Comparison of ENCODE assay signal across 13 cellular contexts in the genomic region with DNA sequence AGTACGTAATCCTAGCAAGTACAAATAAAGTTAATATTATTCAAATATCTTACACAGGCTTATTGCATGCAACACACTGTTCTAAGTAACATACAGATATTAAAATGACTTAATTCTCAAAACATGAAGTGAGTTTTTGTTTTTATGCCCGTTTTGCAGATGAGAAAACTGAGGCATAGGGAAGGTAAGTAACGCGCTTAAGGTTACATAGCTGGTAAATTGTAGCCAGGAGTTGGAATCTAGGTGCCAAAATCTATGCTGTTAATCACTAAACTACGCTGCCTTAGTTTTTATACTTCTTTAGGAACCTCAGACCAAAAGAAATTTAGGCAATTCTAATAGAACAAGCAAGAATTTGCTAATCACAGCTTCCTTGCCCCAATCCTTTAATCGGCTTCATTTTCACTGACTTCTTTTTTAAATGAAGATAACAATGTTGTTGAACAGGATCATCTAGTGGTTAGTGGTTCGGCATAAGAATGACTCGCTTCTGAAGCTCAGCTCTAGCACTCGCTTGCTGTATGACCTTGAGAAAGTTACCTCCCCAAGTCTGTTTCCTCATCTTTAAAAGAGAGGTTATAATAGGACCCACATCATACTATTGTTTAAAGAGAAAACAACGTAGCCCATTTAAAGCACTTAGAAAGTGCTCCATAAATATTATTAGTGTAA. TPM values are rescaled to one million over a fixed set of nuclear protein-coding genes. Genes with fewer than 3 reads are reported as not detected.
"Had no signal": no experiment of that assay in that cellular context is flagged by ENCODE, and none has a peak within 500 bp of the region (broad histone marks: within the 10 kb centered on the region; RNA-seq: fewer than 3 reads in every experiment).

No MANE protein-coding gene starts in this region.

- H3K36me3 ChIP-seq: left lung, ovary, uterus, WERI-Rb-1 had no signal

- H3K4me3 Mint-ChIP-seq: activated naive CD4-positive, alpha-beta T cell treated with anti-CD3 and anti-CD28 coated beads for 36 hours; effector memory CD8-positive, alpha-beta T cell; memory B cell had no signal

- H3K4me1 Mint-ChIP-seq: memory B cell had no signal

- ATAC-seq: effector memory CD8-positive, alpha-beta T cell; left lung had no signal

- H3K9me3 ChIP-seq: left lung, ovary, uterus had no signal

- H3K4me1 ChIP-seq: left lung, uterus had no signal

- H3K27ac Mint-ChIP-seq: activated naive CD4-positive, alpha-beta T cell treated with anti-CD3 and anti-CD28 coated beads for 36 hours; effector memory CD8-positive, alpha-beta T cell; memory B cell had no signal

- H3K36me3 Mint-ChIP-seq: memory B cell had no signal

- H3K4me3 ChIP-seq: left lung, ovary, skin epidermis, uterus had no signal

- H3K27ac ChIP-seq: left lung, ovary, skin epidermis, uterus, WERI-Rb-1 had no signal

- H3K27me3 ChIP-seq: ovary, uterus had no signal

- DNase-seq: activated CD4-positive, alpha-beta T cell treated with anti-CD3 and anti-CD28 coated beads for 48 hours; activated CD8-positive, alpha-beta memory T cell treated with anti-CD3 and anti-CD28 coated beads for 24 hours; activated naive CD4-positive, alpha-beta T cell treated with anti-CD3 and anti-CD28 coated beads for 36 hours; central memory CD4-positive, alpha-beta T cell; effector memory CD8-positive, alpha-beta T cell; erythroblast; left lung; ovary; T-helper 9 cell; uterus; WERI-Rb-1 had no signal

RNA-seq across cellular contexts. Expression of a gene that starts 1.0 kb away (rescaled TPM):
- total RNA-seq: activated naive CD4-positive, alpha-beta T cell treated with anti-CD3 and anti-CD28 coated beads for 36 hours; left lung had no signal
